Comparison of ENCODE assay signal across 8 cellular contexts in the genomic region with DNA sequence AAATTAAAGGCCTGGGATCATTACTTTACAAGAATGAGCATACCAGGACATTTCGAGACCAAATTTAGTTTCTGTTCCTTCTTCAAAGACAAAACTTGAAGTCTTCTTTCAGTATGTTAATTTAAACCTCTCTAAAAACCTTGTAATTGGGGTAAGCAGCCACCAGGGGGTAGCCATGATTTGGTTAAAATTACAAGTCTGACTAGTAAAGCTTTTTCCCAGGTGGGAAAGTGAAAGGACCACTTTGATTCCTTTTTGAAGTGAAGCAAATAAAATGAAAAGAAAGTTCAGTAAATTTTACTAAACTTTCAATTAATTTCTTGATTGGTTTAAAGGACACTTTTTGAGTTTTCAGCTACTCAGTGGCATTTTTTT.
DNase-seq lines count a peak whose midpoint lies in the region; ATAC-seq and TF ChIP-seq lines count a peak whose summit lies in the region.

No MANE protein-coding gene starts in this region.

- WGBS in sigmoid colon, 2 donors, result 76 to 79% methylated on average over 1 of the region's 1 CpG
- WGBS in gastroesophageal sphincter (ENCODE audit: low coverage in 1 of 2), 2 donors, result 90 to 94% methylated on average over 1 of the region's 1 CpG

- ATAC-seq in GM19035 (IDR thresholded peaks at IDR 0.05; ENCODE audit: unreplicated experiment) (peak; percentile 85), HG03095 (IDR thresholded peaks at IDR 0.05; ENCODE audit: unreplicated experiment) (peak; percentile 86), lower lobe of right lung (no peak), gastroesophageal sphincter (no peak)

- no peak for TF ChIP-seq POLR2A in sigmoid colon (IDR thresholded peaks at IDR 0.05)
- no peak for TF ChIP-seq POLR2A in gastroesophageal sphincter (IDR thresholded peaks at IDR 0.05)

- H3K9me3 ChIP-seq in lower lobe of right lung (no peaks in the 10 kb centered on the region), sigmoid colon (no peaks in the 10 kb centered on the region), gastroesophageal sphincter (no peaks in the 10 kb centered on the region)

- H3K27me3 ChIP-seq in lower lobe of right lung (ENCODE audit: low read depth), result no peaks in the 10 kb centered on the region
- H3K27me3 ChIP-seq in sigmoid colon, result no peaks in the 10 kb centered on the region
- no peaks in the 10 kb centered on the region for H3K27me3 ChIP-seq in gastroesophageal sphincter

- H3K4me3 ChIP-seq in lower lobe of right lung (no peak overlapping the region), sigmoid colon (no peak overlapping the region), gastroesophageal sphincter (no peak overlapping the region)

- CTCF ChIA-PET in RWPE1 (lab: Yijun Ruan, JAX), result interaction anchor here (0.6 to 1.1 kb wide), 4 partner anchors 8 to 311 kb away, joined by 3 read pairs; no protein-coding TSS in a partner anchor

- peak; percentile 42 for DNase-seq in DMS53 treated with DMSO at 0.1 percent for 48 hours (lab: John Stamatoyannopoulos, UW; ENCODE audit: unreplicated experiment)
- peak; percentile 8 for DNase-seq in RWPE1 (ENCODE audit: low spot score)
- DNase-seq in lower lobe of right lung, result no peak
- no peak for DNase-seq in sigmoid colon
- no peak for DNase-seq in D341Med (ENCODE audit: low spot score)

- intact Hi-C loops in lower lobe of right lung (cut with DNase I) (no loop called here), sigmoid colon (cut with DNase I) (no loop called here)

- POLR2A ChIA-PET in RWPE1 (lab: Yijun Ruan, JAX; ENCODE audit: low non-redundant PET), result no interaction called here

- H3K27ac ChIP-seq in RWPE1 (no peak overlapping the region), lower lobe of right lung (no peak overlapping the region), sigmoid colon (no peak overlapping the region), gastroesophageal sphincter (no peak overlapping the region)

- no peaks in the 10 kb centered on the region for H3K36me3 ChIP-seq in lower lobe of right lung
- no peaks in the 10 kb centered on the region for H3K36me3 ChIP-seq in sigmoid colon
- H3K36me3 ChIP-seq in gastroesophageal sphincter, result no peaks in the 10 kb centered on the region

- TF ChIP-seq EP300 in sigmoid colon (IDR thresholded peaks at IDR 0.05) (no peak), gastroesophageal sphincter (IDR thresholded peaks at IDR 0.05) (no peak)

- TF ChIP-seq CTCF in RWPE1 (conservative IDR thresholded peaks at IDR 0.05; ENCODE audit: low read depth) (peak; percentile 21; the same call in 1 of the 2 replicates), lower lobe of right lung (IDR thresholded peaks at IDR 0.05) (peak; percentile 36), sigmoid colon (IDR thresholded peaks at IDR 0.05) (no peak), gastroesophageal sphincter (IDR thresholded peaks at IDR 0.05) (peak in 2 of 4 experiments; percentile 19)

- H3K4me1 ChIP-seq in lower lobe of right lung (no peaks in the 10 kb centered on the region), sigmoid colon (peaks cover 0 to 23% (median 5%) of the 10 kb centered on the region in 4 donors), gastroesophageal sphincter (peaks cover 0 to 50% (median 0%) of the 10 kb centered on the region in 3 donors)

Comparison
In these comparisons a context has a peak if more than half of its experiments do, and no peak if none do; other contexts are left out.
1. DNase-seq: peak in DMS53 treated with DMSO at 0.1 percent for 48 hours (single experiment) and RWPE1 (single experiment); none in lower lobe of right lung (single experiment), sigmoid colon (single experiment) and D341Med (single experiment).
2. ATAC-seq: peak in GM19035 (single experiment) and HG03095 (single experiment); none in lower lobe of right lung (0 of 2) and gastroesophageal sphincter (single experiment).
3. CTCF ChIP-seq: peak in RWPE1 (single experiment) and lower lobe of right lung (single experiment); none in sigmoid colon (0 of 4).